Comparison of ENCODE assay signal across 8 cellular contexts in genomic region chr10:14958872-14959220, GRCh38. TPM values are rescaled to one million over a fixed set of nuclear protein-coding genes. Genes with fewer than 3 reads are reported as not detected.
DNase-seq lines count a peak whose midpoint lies in the region; ATAC-seq and TF ChIP-seq lines count a peak whose summit lies in the region.

No MANE protein-coding gene starts in this region.

- H3K27me3 ChIP-seq in cardiac muscle cell (no peaks in the 10 kb centered on the region), breast epithelium (no peaks in the 10 kb centered on the region), uterus (no peaks in the 10 kb centered on the region)

- intact Hi-C loops in Right ventricle myocardium inferior (cut with DNase I) = loop anchor here (2.0 to 5.0 kb wide), 3 partner anchors 120 to 210 kb away; partner anchors contain the start of genes CDNF, HSPA14, MSANTD7 and NMT2
- intact Hi-C loops in breast epithelium (cut with DNase I; ENCODE audit: low total_unique reads) = loop anchor here (10.0 kb wide), 1 partner anchor 136 kb away; the partner anchor contains the start of gene RPP38
- intact Hi-C loops in uterus (cut with DNase I; ENCODE audit: low total_unique reads) = loop anchor here (10.0 kb wide), 1 partner anchor 146 kb away; no protein-coding TSS in a partner anchor

- 22 to 36% methylated on average over 5 to 6 of the region's 12 CpGs for WGBS in mesodermal cell (ENCODE audit: insufficient coverage in 2 of 2), 2 experiments

- no peak for TF ChIP-seq POLR2A in breast epithelium (IDR thresholded peaks at IDR 0.05)
- TF ChIP-seq POLR2A in uterus (IDR thresholded peaks at IDR 0.05) = no peak

- no peaks in the 10 kb centered on the region for H3K9me3 ChIP-seq in cardiac muscle cell (ENCODE audit: low read depth)
- no peaks in the 10 kb centered on the region for H3K9me3 ChIP-seq in breast epithelium
- no peaks in the 10 kb centered on the region for H3K9me3 ChIP-seq in mesodermal cell (ENCODE audit: control insufficient read depth, low read length)
- no peaks in the 10 kb centered on the region for H3K9me3 ChIP-seq in uterus

- DNase-seq in cardiac muscle cell (ENCODE audit: low read depth in 1 of 2, low spot score in 1 of 2) (no peak), Right ventricle myocardium inferior (ENCODE audit: missing footprints) (no peak), breast epithelium (ENCODE audit: low spot score in 2 of 2) (no peak), uterus (no peak), NCI-H226 (no peak)

- H3K4me3 ChIP-seq in cardiac muscle cell (peak overlapping the region; percentile 64), breast epithelium (peak overlapping the region; percentile 57 to 77 (median 74)), mesodermal cell (ENCODE audit: extremely low read depth, insufficient read depth, low read length, poor library complexity, severe bottlenecking) (peak overlapping the region; percentile 66), uterus (peak overlapping the region; percentile 62 to 97)

- ATAC-seq in Right ventricle myocardium inferior = no peak
- no peak for ATAC-seq in GM19351 (IDR thresholded peaks at IDR 0.05; ENCODE audit: unreplicated experiment)
- ATAC-seq in HG02763 (IDR thresholded peaks at IDR 0.05; ENCODE audit: unreplicated experiment) = no peak

- H3K36me3 ChIP-seq in cardiac muscle cell (no peaks in the 10 kb centered on the region), breast epithelium (no peaks in the 10 kb centered on the region), mesodermal cell (ENCODE audit: control insufficient read depth, insufficient read depth, low read length) (no peaks in the 10 kb centered on the region), uterus (no peaks in the 10 kb centered on the region)

- H3K27ac ChIP-seq in cardiac muscle cell (no peak overlapping the region), breast epithelium (peak overlapping the region; percentile 91 to 92), mesodermal cell (ENCODE audit: low read depth, low read length, severe bottlenecking) (peak overlapping the region; percentile 98), uterus (peak overlapping the region; percentile 93 to 99)

- H3K4me1 ChIP-seq in cardiac muscle cell (ENCODE audit: low read depth) (no peaks in the 10 kb centered on the region), breast epithelium (no peaks in the 10 kb centered on the region), mesodermal cell (ENCODE audit: control insufficient read depth, insufficient read depth, low read length, poor library complexity, severe bottlenecking) (no peaks in the 10 kb centered on the region), uterus (no peaks in the 10 kb centered on the region)

- TF ChIP-seq CTCF in cardiac muscle cell (IDR thresholded peaks at IDR 0.05; ENCODE audit: low read depth, low read length) (no peak), breast epithelium (IDR thresholded peaks at IDR 0.05) (no peak), uterus (IDR thresholded peaks at IDR 0.05) (no peak)

RNA-seq across cellular contexts. Expression of gene MEIG1, which starts 0.3 kb away (rescaled TPM):
- 1.2 TPM in 1 of 2 replicates, not detected in the other for total RNA-seq in cardiac muscle cell
- 3.0 and 4.2 TPM in 2 replicates for polyA plus RNA-seq in cardiac muscle cell
- not detected for total RNA-seq in Right ventricle myocardium inferior
- not detected for total RNA-seq in breast epithelium
- 1.1 TPM for polyA plus RNA-seq in mesodermal cell (2013, experiment 1 of 2)
- 1.0 TPM for polyA plus RNA-seq in mesodermal cell (2013, experiment 2 of 2)
- not detected for total RNA-seq in uterus

RNA-seq across cellular contexts. Expression of gene DCLRE1C, which starts 5.0 kb away (rescaled TPM):
- total RNA-seq in cardiac muscle cell (7.6 and 8.2 TPM in 2 replicates), Right ventricle myocardium inferior (4.2 TPM), breast epithelium (10 to 100 TPM in 2 of 3 donors, 1 to 10 TPM in 1; 8.3 to 21.2 (median 10.8) TPM), uterus (10 to 100 TPM; 10.5 to 22.6 (median 16.6) TPM)
- 14.8 and 16.6 TPM in 2 replicates for polyA plus RNA-seq in cardiac muscle cell
- 6.6 TPM for polyA plus RNA-seq in mesodermal cell (2013, experiment 1 of 2)
- polyA plus RNA-seq in mesodermal cell (2013, experiment 2 of 2) = 4.6 TPM
